20 cellular contexts compared by ENCODE assay signal in the genomic region with DNA sequence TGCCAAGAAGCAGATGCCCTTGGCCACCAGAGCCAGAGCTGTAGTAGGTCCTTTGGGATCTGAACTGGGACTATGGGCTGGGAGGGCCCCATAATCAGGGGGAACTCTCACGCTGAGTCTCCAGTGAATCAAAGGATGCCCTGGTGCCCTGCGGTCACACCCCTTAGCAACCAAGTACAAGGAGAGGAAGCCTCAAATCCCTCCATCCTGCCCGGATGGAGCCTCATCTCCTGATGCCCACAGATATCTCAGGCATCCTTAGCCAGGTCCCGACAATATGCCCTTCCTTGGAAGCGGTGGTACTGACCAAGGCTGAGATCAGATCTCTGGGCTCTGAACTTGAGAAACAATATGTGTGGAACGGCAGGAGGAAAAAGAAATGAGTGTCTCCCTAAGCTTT. TPM values are rescaled to one million over a fixed set of nuclear protein-coding genes. Genes with fewer than 3 reads are reported as not detected.
A peak's percentile ranks its signal among the peaks of the same experiment; 100 is the strongest.
DNase-seq lines count a peak whose midpoint lies in the region; ATAC-seq, FAIRE-seq and TF ChIP-seq lines count a peak whose summit lies in the region.
"Had no signal": no experiment of that assay in that cellular context is flagged by ENCODE, and none has a peak within 500 bp of the region (broad histone marks: within the 10 kb centered on the region; RNA-seq: fewer than 3 reads in every experiment).

No MANE protein-coding gene starts in this region.

- H3K79me2 ChIP-seq in OCI-LY7 (ENCODE audit: insufficient read depth, low read depth, low read length) (no peaks in the 10 kb centered on the region), endothelial cell of umbilical vein (ENCODE audit: control insufficient read depth, insufficient read depth, low read length) (no peaks in the 10 kb centered on the region), neural progenitor cell (ENCODE audit: low read depth) (no peaks in the 10 kb centered on the region)
- H3K79me2 ChIP-seq: parathyroid adenoma had no signal

- peak overlapping the region; percentile 89 for H3K27ac Mint-ChIP-seq in neural progenitor cell
- no peak overlapping the region for H3K27ac Mint-ChIP-seq in WTC11

- POLR2A ChIA-PET in OCI-LY7 (lab: Charles Lee) = no interaction called here
- POLR2A ChIA-PET in endothelial cell of umbilical vein (lab: Charles Lee) = no interaction called here
- POLR2A ChIA-PET in WTC11 (lab: Charles Lee) = no interaction called here

- H3K9me3 ChIP-seq in OCI-LY7 (ENCODE audit: low read length) (no peaks in the 10 kb centered on the region), endothelial cell of umbilical vein (replicated peaks; ENCODE audit: control insufficient read depth, insufficient read depth, low read length) (no peaks in the 10 kb centered on the region), neural progenitor cell (ENCODE audit: low read depth) (no peaks in the 10 kb centered on the region)
- H3K9me3 ChIP-seq: suprapubic skin had no signal

- H3K4me1 Mint-ChIP-seq in neural progenitor cell (peaks cover 35% of the 10 kb centered on the region), WTC11 (peaks cover 22% of the 10 kb centered on the region)

- DNase-seq in AG10803 (ENCODE audit: low read depth) (peak; percentile 15), OCI-LY7 (ENCODE audit: low spot score) (no peak), endothelial cell of umbilical vein (ENCODE audit: low read depth, low spot score) (no peak), neural progenitor cell (ENCODE audit: low spot score) (no peak), substantia nigra (lab: John Stamatoyannopoulos, UW) (no peak), WTC11 (ENCODE audit: low spot score) (no peak)
- DNase-seq: ACHN; amniotic stem cell; foreskin keratinocyte; NCI-H2029 treated with DMSO at 0.1 percent for 48 hours; NCI-H69; stimulated activated CD4-positive, alpha-beta T cell treated with anti-CD3 and anti-CD28 coated beads, Interleukin-15, amount 100 ng/mL, for 24 hours had no signal

- no peak overlapping the region for H3K27ac ChIP-seq in OCI-LY7 (ENCODE audit: low read depth, low read length, poor library complexity, severe bottlenecking)
- no peak overlapping the region for H3K27ac ChIP-seq in endothelial cell of umbilical vein (ENCODE audit: insufficient read depth, low read depth, low read length)
- no peak overlapping the region for H3K27ac ChIP-seq in neural progenitor cell
- H3K27ac ChIP-seq in substantia nigra (ENCODE audit: low read depth, low read length, poor library complexity, severe bottlenecking) = no peak overlapping the region
- H3K27ac ChIP-seq: foreskin keratinocyte, parathyroid adenoma, VCaP had no signal

- H3K27me3 ChIP-seq in endothelial cell of umbilical vein (ENCODE audit: control insufficient read depth in 2 of 2, insufficient read depth in 2 of 2, low read length in 2 of 2) (no peaks in the 10 kb centered on the region), neural progenitor cell (no peaks in the 10 kb centered on the region)
- H3K27me3 ChIP-seq: foreskin keratinocyte, suprapubic skin had no signal

- no peaks in the 10 kb centered on the region for H3K36me3 ChIP-seq in OCI-LY7 (ENCODE audit: insufficient read depth, low read length)
- no peaks in the 10 kb centered on the region for H3K36me3 ChIP-seq in endothelial cell of umbilical vein (ENCODE audit: control insufficient read depth in 2 of 2, extremely low read depth in 1 of 2, insufficient read depth in 2 of 2, low read length in 2 of 2)
- no peaks in the 10 kb centered on the region for H3K36me3 ChIP-seq in neural progenitor cell

- H4K20me1 ChIP-seq in OCI-LY7 (ENCODE audit: insufficient read depth, low read length) (no peaks in the 10 kb centered on the region), endothelial cell of umbilical vein (replicated peaks; ENCODE audit: control insufficient read depth, extremely low read depth, insufficient read depth, low read length) (no peaks in the 10 kb centered on the region), neural progenitor cell (ENCODE audit: low read depth) (no peaks in the 10 kb centered on the region)

- H3K4me1 ChIP-seq in OCI-LY7 (ENCODE audit: insufficient read depth, low read length, poor library complexity, severe bottlenecking) = peaks cover 26% of the 10 kb centered on the region
- peaks cover 9% of the 10 kb centered on the region for H3K4me1 ChIP-seq in endothelial cell of umbilical vein (ENCODE audit: control insufficient read depth, extremely low read depth, insufficient read depth, low read length)
- peaks cover 23% of the 10 kb centered on the region for H3K4me1 ChIP-seq in neural progenitor cell

- H3K9me1 ChIP-seq in endothelial cell of umbilical vein (replicated peaks; ENCODE audit: control insufficient read depth, extremely low read depth, insufficient read depth, low read length) = no peaks in the 10 kb centered on the region

- TF ChIP-seq CTCF in AG10803 (conservative IDR thresholded peaks at IDR 0.05; ENCODE audit: low read length) (no peak), OCI-LY7 (conservative IDR thresholded peaks at IDR 0.05; ENCODE audit: low read length) (no peak), endothelial cell of umbilical vein (IDR thresholded peaks at IDR 0.05; ENCODE audit: extremely low read depth in 1 of 2, insufficient read depth in 1 of 2, low read depth in 1 of 2, low read length in 2 of 2) (no peak), neural progenitor cell (IDR thresholded peaks at IDR 0.05) (no peak), WTC11 (IDR thresholded peaks at IDR 0.05) (no peak)

- dilution Hi-C loops in endothelial cell of umbilical vein (cut with MboI; ENCODE audit: extremely low pct_ligation_motif_present, low sequenced_read_pairs) = no loop called here

- no peaks in the 10 kb centered on the region for H3K9me2 ChIP-seq in OCI-LY7 (ENCODE audit: insufficient read depth, low read length)

- no peaks in the 10 kb centered on the region for H3K27me3 Mint-ChIP-seq in neural progenitor cell (ENCODE audit: insufficient read depth, low read depth)
- no peaks in the 10 kb centered on the region; the same call in none of the 2 replicates for H3K27me3 Mint-ChIP-seq in WTC11 (ENCODE audit: low read depth)

- intact Hi-C loops in OCI-LY7 (cut with micrococcal nuclease; ENCODE audit: unreplicated experiment) = no loop called here
- intact Hi-C loops in endothelial cell of umbilical vein (cut with micrococcal nuclease) = no loop called here

- peak overlapping the region; percentile 63; the same call in 1 of the 2 replicates for H3K4me3 ChIP-seq in AG10803 (ENCODE audit: low read length)
- H3K4me3 ChIP-seq in OCI-LY7 (ENCODE audit: low read depth, low read length, poor library complexity, severe bottlenecking) = no peak overlapping the region
- H3K4me3 ChIP-seq in endothelial cell of umbilical vein (replicated peaks in 1 of 3; ENCODE audit: insufficient read depth in 1 of 3, low read depth in 1 of 3, low read length in 3 of 3) = no peak overlapping the region
- H3K4me3 ChIP-seq in neural progenitor cell = no peak overlapping the region

- H3F3A ChIP-seq in neural progenitor cell (ENCODE audit: low read depth) = peaks cover 17% of the 10 kb centered on the region

- no peak for TF ChIP-seq POLR2A in endothelial cell of umbilical vein (IDR thresholded peaks at IDR 0.05; ENCODE audit: low read depth, low read length)

- ATAC-seq in GM21737 (IDR thresholded peaks at IDR 0.05; ENCODE audit: unreplicated experiment) = no peak
- no peak for ATAC-seq in WTC11
- no peak for ATAC-seq in HG02642 (IDR thresholded peaks at IDR 0.05; ENCODE audit: poor library complexity, unreplicated experiment)
- ATAC-seq: foreskin keratinocyte, Panc1 had no signal

- BruUV-seq in OCI-LY7 (replicated peaks; lab: Mats Ljungman, UMichigan) (no TSS peak), endothelial cell of umbilical vein (replicated peaks; lab: Mats Ljungman, UMichigan) (no TSS peak)

- H3K4me2 ChIP-seq in OCI-LY7 (ENCODE audit: low read length) = no peak overlapping the region; the same call in 1 of the 2 replicates
- no peak overlapping the region for H3K4me2 ChIP-seq in endothelial cell of umbilical vein (ENCODE audit: insufficient read depth, low read length)
- H3K4me2 ChIP-seq in neural progenitor cell = no peak overlapping the region

- H3K9me3 Mint-ChIP-seq in neural progenitor cell = no peaks in the 10 kb centered on the region
- no peaks in the 10 kb centered on the region for H3K9me3 Mint-ChIP-seq in WTC11

- peaks cover 12% of the 10 kb centered on the region for H3K36me3 Mint-ChIP-seq in neural progenitor cell
- peaks cover 3% of the 10 kb centered on the region; the same call in 1 of the 2 replicates for H3K36me3 Mint-ChIP-seq in WTC11

- no peak overlapping the region for H3K9ac ChIP-seq in endothelial cell of umbilical vein (replicated peaks; ENCODE audit: extremely low read depth, insufficient read depth, low read length)
- H3K9ac ChIP-seq in neural progenitor cell = no peak overlapping the region
- H3K9ac ChIP-seq: parathyroid adenoma had no signal

- peak overlapping the region; percentile 59; the same call in 1 of the 2 replicates for H2AFZ ChIP-seq in OCI-LY7 (ENCODE audit: low read length)
- peak overlapping the region; percentile 28 for H2AFZ ChIP-seq in endothelial cell of umbilical vein (ENCODE audit: low read depth, low read length)
- H2AFZ ChIP-seq in neural progenitor cell (replicated peaks) = no peak overlapping the region
- H2AFZ ChIP-seq: parathyroid adenoma had no signal

- no peak for FAIRE-seq in endothelial cell of umbilical vein (lab: Jason Lieb, UNC)

- H3K4me3 Mint-ChIP-seq in neural progenitor cell (peak overlapping the region; percentile 73), WTC11 (no peak overlapping the region)

- CTCF ChIA-PET in OCI-LY7 (lab: Charles Lee; ENCODE audit: unreplicated experiment) = no interaction called here
- CTCF ChIA-PET in endothelial cell of umbilical vein (lab: Charles Lee) = interaction anchor here (2.1 kb wide), 1 partner anchor 24 kb away, joined by 9 read pairs; no protein-coding TSS in a partner anchor
- CTCF ChIA-PET in WTC11 (lab: Charles Lee) = interaction anchor here (1.0 kb wide), 1 partner anchor 104 kb away, joined by 3 read pairs; no protein-coding TSS in a partner anchor

RNA-seq across cellular contexts. Expression of gene PLEKHA4, which starts 1.7 kb away (rescaled TPM):
- total RNA-seq in OCI-LY7 (2014; rRNA removed; shearing (Covaris generic)) = 4.7 and 8.4 TPM in 2 replicates
- total RNA-seq in OCI-LY7 (2022) = 8.1 and 8.8 TPM in 2 replicates
- 4.9 and 10.1 TPM in 2 replicates for total RNA-seq in endothelial cell of umbilical vein
- 3.9 and 4.5 TPM in 2 replicates for polyA plus RNA-seq in endothelial cell of umbilical vein
- 2.2 and 3.6 TPM in 2 replicates for polyA plus RNA-seq in endothelial cell of umbilical vein (2011; cell fraction: cytosol; rRNA removed)
- polyA plus RNA-seq in endothelial cell of umbilical vein (2011; cell fraction: nucleus; rRNA removed) = 5.3 and 6.6 TPM in 2 replicates
- 3.1 and 6.5 TPM in 2 replicates for polyA plus RNA-seq in endothelial cell of umbilical vein (2012)
- polyA minus RNA-seq in endothelial cell of umbilical vein = 4.5 and 4.6 TPM in 2 replicates
- polyA minus RNA-seq in endothelial cell of umbilical vein (2011; cell fraction: cytosol; rRNA and poly(A)+ RNA removed) = not detected
- polyA minus RNA-seq in endothelial cell of umbilical vein (2011; cell fraction: nucleus; rRNA and poly(A)+ RNA removed) = 2.7 and 2.9 TPM in 2 replicates
- 6.2 and 6.3 TPM in 2 replicates for total RNA-seq in neural progenitor cell (ENCODE audit: low replicate concordance)
- total RNA-seq in WTC11 (2021) = 14.8 to 17.7 TPM (median 16.8 TPM) in 3 replicates

RNA-seq across cellular contexts. Expression of gene PPP1R15A, which starts 5.5 kb away (rescaled TPM):
- 31.5 and 31.7 TPM in 2 replicates for total RNA-seq in OCI-LY7 (2014; rRNA removed; shearing (Covaris generic))
- total RNA-seq in OCI-LY7 (2022) (23.4 and 23.8 TPM in 2 replicates), endothelial cell of umbilical vein (67.4 and 73.4 TPM in 2 replicates), neural progenitor cell (ENCODE audit: low replicate concordance) (10.6 and 19.1 TPM in 2 replicates), WTC11 (2021) (17.0 to 19.5 TPM (median 17.9 TPM) in 3 replicates)
- polyA plus RNA-seq in endothelial cell of umbilical vein = 34.3 and 42.3 TPM in 2 replicates
- 59.0 and 85.4 TPM in 2 replicates for polyA plus RNA-seq in endothelial cell of umbilical vein (2011; cell fraction: cytosol; rRNA removed)
- polyA plus RNA-seq in endothelial cell of umbilical vein (2011; cell fraction: nucleus; rRNA removed) = 129 and 133 TPM in 2 replicates
- polyA plus RNA-seq in endothelial cell of umbilical vein (2012) = 62.9 and 77.9 TPM in 2 replicates
- 29.3 and 36.4 TPM in 2 replicates for polyA minus RNA-seq in endothelial cell of umbilical vein
- polyA minus RNA-seq in endothelial cell of umbilical vein (2011; cell fraction: cytosol; rRNA and poly(A)+ RNA removed) = 16.9 TPM
- polyA minus RNA-seq in endothelial cell of umbilical vein (2011; cell fraction: nucleus; rRNA and poly(A)+ RNA removed) = 48.8 and 83.7 TPM in 2 replicates

RNA-seq across cellular contexts. Expression of gene HSD17B14, which starts 30.4 kb away (rescaled TPM):
- 4.5 and 4.9 TPM in 2 replicates for total RNA-seq in OCI-LY7 (2014; rRNA removed; shearing (Covaris generic))
- total RNA-seq in OCI-LY7 (2022) (1.8 and 3.2 TPM in 2 replicates), endothelial cell of umbilical vein (20.9 and 21.5 TPM in 2 replicates), neural progenitor cell (ENCODE audit: low replicate concordance) (11.2 and 27.6 TPM in 2 replicates), WTC11 (2021) (11.4 to 18.2 TPM (median 17.0 TPM) in 3 replicates)
- 44.5 and 46.3 TPM in 2 replicates for polyA plus RNA-seq in endothelial cell of umbilical vein
- polyA plus RNA-seq in endothelial cell of umbilical vein (2011; cell fraction: cytosol; rRNA removed) = 15.0 and 24.3 TPM in 2 replicates
- 39.2 and 43.9 TPM in 2 replicates for polyA plus RNA-seq in endothelial cell of umbilical vein (2011; cell fraction: nucleus; rRNA removed)
- 17.7 and 28.1 TPM in 2 replicates for polyA plus RNA-seq in endothelial cell of umbilical vein (2012)
- 9.4 and 9.6 TPM in 2 replicates for polyA minus RNA-seq in endothelial cell of umbilical vein
- polyA minus RNA-seq in endothelial cell of umbilical vein (2011; cell fraction: cytosol; rRNA and poly(A)+ RNA removed) = not detected
- polyA minus RNA-seq in endothelial cell of umbilical vein (2011; cell fraction: nucleus; rRNA and poly(A)+ RNA removed) = 8.8 and 18.9 TPM in 2 replicates
- total RNA-seq: HT1080 had no signal

RNA-seq across cellular contexts. Expression of gene TULP2, which starts 31.9 kb away (rescaled TPM):
- total RNA-seq in OCI-LY7 (2014; rRNA removed; shearing (Covaris generic)) = 0.47 TPM in 1 of 2 replicates, not detected in the other
- total RNA-seq in OCI-LY7 (2022) (1.6 and 2.9 TPM in 2 replicates), endothelial cell of umbilical vein (not detected in 2 replicates), neural progenitor cell (ENCODE audit: low replicate concordance) (0.26 and 0.40 TPM in 2 replicates), WTC11 (2021) (3.1 to 5.6 TPM (median 3.9 TPM) in 3 replicates)
- polyA plus RNA-seq in endothelial cell of umbilical vein = 0.08 and 0.18 TPM in 2 replicates
- polyA plus RNA-seq in endothelial cell of umbilical vein (2011; cell fraction: cytosol; rRNA removed) = 0.07 and 0.14 TPM in 2 replicates
- 0.10 and 0.18 TPM in 2 replicates for polyA plus RNA-seq in endothelial cell of umbilical vein (2011; cell fraction: nucleus; rRNA removed)
- polyA plus RNA-seq in endothelial cell of umbilical vein (2012) = not detected in 2 replicates
- 0.53 TPM in 1 of 2 replicates, not detected in the other for polyA minus RNA-seq in endothelial cell of umbilical vein
- not detected for polyA minus RNA-seq in endothelial cell of umbilical vein (2011; cell fraction: cytosol; rRNA and poly(A)+ RNA removed)
- polyA minus RNA-seq in endothelial cell of umbilical vein (2011; cell fraction: nucleus; rRNA and poly(A)+ RNA removed) = not detected in 2 replicates
- total RNA-seq: foreskin keratinocyte, HT1080, M059J, suprapubic skin had no signal

RNA-seq across cellular contexts. Expression of gene NUCB1, which starts 33.4 kb away (rescaled TPM):
- total RNA-seq in OCI-LY7 (2014; rRNA removed; shearing (Covaris generic)) = 72.6 and 88.7 TPM in 2 replicates
- total RNA-seq in OCI-LY7 (2022) = 73.6 and 85.3 TPM in 2 replicates
- total RNA-seq in endothelial cell of umbilical vein = 190 and 194 TPM in 2 replicates
- polyA plus RNA-seq in endothelial cell of umbilical vein = 231 and 237 TPM in 2 replicates
- 169 and 211 TPM in 2 replicates for polyA plus RNA-seq in endothelial cell of umbilical vein (2011; cell fraction: cytosol; rRNA removed)
- 141 and 158 TPM in 2 replicates for polyA plus RNA-seq in endothelial cell of umbilical vein (2011; cell fraction: nucleus; rRNA removed)
- polyA plus RNA-seq in endothelial cell of umbilical vein (2012) = 138 and 226 TPM in 2 replicates
- polyA minus RNA-seq in endothelial cell of umbilical vein = 57.5 and 82.7 TPM in 2 replicates
- 37.8 TPM for polyA minus RNA-seq in endothelial cell of umbilical vein (2011; cell fraction: cytosol; rRNA and poly(A)+ RNA removed)
- polyA minus RNA-seq in endothelial cell of umbilical vein (2011; cell fraction: nucleus; rRNA and poly(A)+ RNA removed) = 18.1 and 35.4 TPM in 2 replicates
- 73.5 and 158 TPM in 2 replicates for total RNA-seq in neural progenitor cell (ENCODE audit: low replicate concordance)
- 145 to 153 TPM (median 149 TPM) in 3 replicates for total RNA-seq in WTC11 (2021)
